ENCODE assay signal across 27 cellular contexts in the genomic region with DNA sequence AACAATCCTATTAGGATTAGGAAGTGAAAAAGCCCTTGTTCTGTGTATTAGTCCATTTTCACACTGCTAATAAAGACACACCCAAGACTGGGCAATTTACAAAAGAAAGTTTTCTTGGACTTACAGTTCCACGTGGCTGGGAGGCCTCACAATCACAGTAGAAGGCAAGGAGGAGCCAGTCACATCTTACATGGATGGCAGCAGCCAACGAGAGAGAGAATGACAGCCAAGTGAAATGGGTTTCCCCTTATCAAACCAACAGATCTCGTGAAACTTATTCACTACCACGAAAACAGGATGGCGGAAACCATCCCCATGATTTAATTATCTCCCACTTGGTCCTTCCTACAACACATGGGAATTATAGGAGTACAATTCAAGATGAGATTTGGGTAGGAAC.
"Had no signal": no experiment of that assay in that cellular context is flagged by ENCODE, and none has a peak within 500 bp of the region (broad histone marks: within the 10 kb centered on the region; RNA-seq: fewer than 3 reads in every experiment).

No MANE protein-coding gene starts in this region.

- H3K27ac ChIP-seq: stomach, suprapubic skin, testis, thoracic aorta, thyroid gland, tibial artery, tibial nerve, transverse colon, upper lobe of left lung, upper lobe of right lung, uterus, vagina had no signal

- H3K4me3 ChIP-seq: stomach, suprapubic skin, testis, thoracic aorta, thyroid gland, tibial artery, tibial nerve, transverse colon, upper lobe of left lung, upper lobe of right lung, uterus, vagina had no signal

- H3K36me3 ChIP-seq: stomach, suprapubic skin, thoracic aorta, thyroid gland, tibial artery, tibial nerve, transverse colon, upper lobe of left lung, upper lobe of right lung, uterus, vagina had no signal

- FAIRE-seq: urothelium cell line had no signal

- H3K27me3 ChIP-seq: stomach, suprapubic skin, testis, thyroid gland, tibial artery, tibial nerve, transverse colon, upper lobe of left lung, upper lobe of right lung, uterus, vagina had no signal

- DNase-seq: stimulated activated CD4-positive, alpha-beta T cell treated with anti-CD3 and anti-CD28 coated beads, Interleukin-2, amount 100 ng/mL, for 48 hours; stimulated activated CD4-positive, alpha-beta T cell treated with anti-CD3 and anti-CD28 coated beads, Interleukin-4, amount 100 ng/mL, for 1 hour; stimulated activated CD4-positive, alpha-beta T cell treated with anti-CD3 and anti-CD28 coated beads, Interleukin-4, amount 100 ng/mL, for 24 hours; stimulated activated CD4-positive, alpha-beta T cell treated with anti-CD3 and anti-CD28 coated beads, Interleukin-4, amount 100 ng/mL, for 4 hours; stimulated activated CD8-positive, alpha-beta memory T cell treated with anti-CD3 and anti-CD28 coated beads, Interleukin-4, amount 100 ng/mL, for 48 hours; stimulated activated naive B cell treated with anti-CD40 and anti-IgM and Interleukin-4, amounts not matched to agents 10 μg/mL and 1 μg/mL and 100 μg/mL, for 72 hours; stimulated activated naive CD4-positive, alpha-beta T cell; stimulated activated naive CD4-positive, alpha-beta T cell treated with Interleukin-2 at 50 U/mL for 16 hours; stimulated activated naive CD8-positive, alpha-beta T cell treated with anti-CD3 and anti-CD28 coated beads, Interleukin-15, amount 100 ng/mL, for 72 hours; stimulated activated naive CD8-positive, alpha-beta T cell treated with anti-CD3 and anti-CD28 coated beads, Interleukin-15, Interleukin-2, amounts not matched to agents 100 U/mL and 50 U/mL, for 24 hours; stomach; substantia nigra; testis; thyroid gland; tibial artery; transverse colon; trophoblast cell; upper lobe of left lung; upper lobe of right lung; uterus had no signal

- H3K4me1 ChIP-seq: stomach, testis, thyroid gland, tibial nerve, upper lobe of left lung, upper lobe of right lung, uterus had no signal

- ATAC-seq: stimulated activated effector memory CD8-positive, alpha-beta T cell treated with anti-CD3 and anti-CD28 coated beads, Interleukin-12 subunit alpha, Interleukin-12 subunit beta, amount 100 ng/mL, for 72 hours; stimulated activated memory B cell treated with anti-CD40 and anti-IgM and Interleukin-4, amounts not matched to agents 10 μg/mL and 1 μg/mL and 100 μg/mL, for 72 hours; stimulated activated naive B cell treated with anti-CD40 and anti-IgM and Interleukin-4, amounts not matched to agents 10 μg/mL and 1 μg/mL and 100 μg/mL, for 72 hours; stimulated activated naive CD8-positive, alpha-beta T cell treated with anti-CD3 and anti-CD28 coated beads, Interleukin-15, amount 100 ng/mL, for 72 hours; stimulated activated naive CD8-positive, alpha-beta T cell treated with anti-CD3 and anti-CD28 coated beads, Interleukin-15, Interleukin-2, amounts not matched to agents 100 U/mL and 50 U/mL, for 24 hours; upper lobe of right lung had no signal

- H3K9me3 ChIP-seq: stomach, suprapubic skin, testis, thoracic aorta, thyroid gland, tibial artery, tibial nerve, transverse colon, upper lobe of left lung, upper lobe of right lung, uterus, vagina had no signal
